ENCODE assay signal across 18 cellular contexts in the genomic region with DNA sequence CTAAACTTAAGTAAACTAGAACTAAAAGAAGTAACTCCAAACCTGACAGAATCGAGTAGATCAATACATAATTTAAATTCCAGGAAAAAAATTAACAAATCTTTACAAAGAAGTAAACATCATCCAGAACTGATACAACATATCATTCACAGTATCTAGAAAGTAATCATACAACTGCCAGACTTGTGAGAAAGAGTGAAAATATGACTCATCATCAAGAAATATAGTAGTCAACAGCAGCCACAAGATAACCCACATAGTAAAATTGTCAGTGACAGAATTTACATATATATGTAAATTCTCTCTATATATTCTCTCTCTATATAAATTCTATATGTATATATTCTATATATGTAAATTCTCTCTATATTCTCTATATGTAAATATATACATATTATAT.
DNase-seq lines count a peak whose midpoint lies in the region; ATAC-seq, FAIRE-seq and TF ChIP-seq lines count a peak whose summit lies in the region.
"Had no signal": no experiment of that assay in that cellular context is flagged by ENCODE, and none has a peak within 500 bp of the region (broad histone marks: within the 10 kb centered on the region; RNA-seq: fewer than 3 reads in every experiment).

No MANE protein-coding gene starts in this region.

- H3K36me3 ChIP-seq in kidney (ENCODE audit: control insufficient read depth in 1 of 2, insufficient read depth in 2 of 2, low read length in 2 of 2) = no peaks in the 10 kb centered on the region
- H3K36me3 ChIP-seq in adrenal gland (replicated peaks in 1 of 2) = no peaks in the 10 kb centered on the region
- no peaks in the 10 kb centered on the region for H3K36me3 ChIP-seq in mammary epithelial cell (ENCODE audit: insufficient read depth, low read length)
- H3K36me3 ChIP-seq: BLaER1 treated with 17β-estradiol and CSF1 and Interleukin-3, amounts not matched to agents 10 nM and 100 nM; HAP-1 had no signal

- 69 to 87% (median 72%) methylated on average over 1 of the region's 1 CpG for WGBS in adrenal gland, 4 donors
- WGBS in mammary epithelial cell (ENCODE audit: low coverage, missing lambda C conversion rate) = 17% methylated on average over 1 of the region's 1 CpG

- CTCF ChIA-PET in WTC11 (lab: Charles Lee) = no interaction called here
- CTCF ChIA-PET in mammary epithelial cell (lab: Charles Lee; ENCODE audit: low non-redundant PET) = no interaction called here

- in situ Hi-C loops in mammary epithelial cell (cut with MboI; ENCODE audit: low sequenced_read_pairs in 2 of 2) = no loop called here

- no peaks in the 10 kb centered on the region for H4K20me1 ChIP-seq in mammary epithelial cell (ENCODE audit: insufficient read depth, low read length)
- H4K20me1 ChIP-seq: BLaER1 treated with 17β-estradiol and CSF1 and Interleukin-3, amounts not matched to agents 10 nM and 100 nM had no signal

- TF ChIP-seq CTCF in WTC11 (IDR thresholded peaks at IDR 0.05) (no peak), kidney (IDR thresholded peaks at IDR 0.05; ENCODE audit: borderline replicate concordance, extremely low read depth, insufficient read depth) (no peak), adrenal gland (IDR thresholded peaks at IDR 0.05) (no peak), mammary epithelial cell (conservative IDR thresholded peaks at IDR 0.05 in 1 of 2, IDR thresholded peaks at IDR 0.05 in 1 of 2; ENCODE audit: extremely low read depth in 1 of 2, insufficient read depth in 1 of 2, low read depth in 1 of 2, low read length in 2 of 2) (no peak)

- peaks cover under 1 to 10% of the 10 kb centered on the region in 2 donors for H3K9me3 Mint-ChIP-seq in stimulated activated naive CD8-positive, alpha-beta T cell treated with anti-CD3 and anti-CD28 coated beads, Interleukin-15, amount 100 ng/mL, for 72 hours
- H3K9me3 Mint-ChIP-seq in WTC11 = no peaks in the 10 kb centered on the region

- H3K27ac ChIP-seq in kidney (ENCODE audit: low read depth in 2 of 2, low read length in 2 of 2) (no peak overlapping the region), adrenal gland (no peak overlapping the region), mammary epithelial cell (ENCODE audit: insufficient read depth, low read depth, low read length) (no peak overlapping the region)
- H3K27ac ChIP-seq: BLaER1 treated with 17β-estradiol and CSF1 and Interleukin-3, amounts not matched to agents 10 nM and 100 nM had no signal

- H3K4me3 ChIP-seq in kidney (ENCODE audit: low read length in 2 of 2) = no peak overlapping the region
- H3K4me3 ChIP-seq in adrenal gland = no peak overlapping the region
- no peak overlapping the region for H3K4me3 ChIP-seq in mammary epithelial cell (replicated peaks in 1 of 3; ENCODE audit: insufficient read depth in 1 of 3, low read depth in 2 of 3, low read length in 3 of 3)
- H3K4me3 ChIP-seq: BLaER1 treated with 17β-estradiol and CSF1 and Interleukin-3, amounts not matched to agents 10 nM and 100 nM; GM12878; HAP-1 had no signal

- no peak for DNase-seq in stimulated activated naive CD8-positive, alpha-beta T cell treated with anti-CD3 and anti-CD28 coated beads, Interleukin-15, amount 100 ng/mL, for 72 hours
- no peak for DNase-seq in stimulated activated naive CD8-positive, alpha-beta T cell treated with anti-CD3 and anti-CD28 coated beads, Interleukin-15, Interleukin-2, amounts not matched to agents 100 U/mL and 50 U/mL, for 24 hours
- DNase-seq in WTC11 (ENCODE audit: low spot score) (no peak), kidney (no peak), adrenal gland (no peak), mammary epithelial cell (no peak)
- DNase-seq: ACHN, Calu3, DMS 273 treated with DMSO at 0.1 percent for 48 hours had no signal

- no peak overlapping the region for H3K9ac ChIP-seq in kidney (ENCODE audit: low read length in 2 of 2)
- H3K9ac ChIP-seq in mammary epithelial cell (ENCODE audit: insufficient read depth, low read length) = no peak overlapping the region
- H3K9ac ChIP-seq: BLaER1 treated with 17β-estradiol and CSF1 and Interleukin-3, amounts not matched to agents 10 nM and 100 nM had no signal

- no peaks in the 10 kb centered on the region for H3K9me3 ChIP-seq in kidney (ENCODE audit: control insufficient read depth in 1 of 2, low read length in 2 of 2)
- H3K9me3 ChIP-seq in adrenal gland (replicated peaks in 1 of 3) = no peaks in the 10 kb centered on the region
- H3K9me3 ChIP-seq in mammary epithelial cell (replicated peaks; ENCODE audit: insufficient read depth, low read length) = no peaks in the 10 kb centered on the region
- H3K9me3 ChIP-seq: BLaER1 treated with 17β-estradiol and CSF1 and Interleukin-3, amounts not matched to agents 10 nM and 100 nM; HAP-1 had no signal

- dilution Hi-C loops in mammary epithelial cell (cut with HindIII; ENCODE audit: low sequenced_read_pairs) = no loop called here

- ATAC-seq in stimulated activated naive CD8-positive, alpha-beta T cell treated with anti-CD3 and anti-CD28 coated beads, Interleukin-15, amount 100 ng/mL, for 72 hours = peak; percentile 50
- no peak for ATAC-seq in stimulated activated naive CD8-positive, alpha-beta T cell treated with anti-CD3 and anti-CD28 coated beads, Interleukin-15, Interleukin-2, amounts not matched to agents 100 U/mL and 50 U/mL, for 24 hours
- ATAC-seq in WTC11 = no peak
- no peak for ATAC-seq in GM18520 (IDR thresholded peaks at IDR 0.05; ENCODE audit: unreplicated experiment)
- ATAC-seq: GM12878 had no signal

- H3K4me2 ChIP-seq in mammary epithelial cell (ENCODE audit: insufficient read depth, low read depth, low read length) = no peak overlapping the region
- H3K4me2 ChIP-seq: BLaER1 treated with 17β-estradiol and CSF1 and Interleukin-3, amounts not matched to agents 10 nM and 100 nM had no signal

- no peak for TF ChIP-seq POLR2A in adrenal gland (IDR thresholded peaks at IDR 0.05)

- H3K79me2 ChIP-seq in mammary epithelial cell (ENCODE audit: insufficient read depth, low read length) = no peaks in the 10 kb centered on the region

- no peak overlapping the region for H3K27ac Mint-ChIP-seq in stimulated activated naive CD8-positive, alpha-beta T cell treated with anti-CD3 and anti-CD28 coated beads, Interleukin-15, amount 100 ng/mL, for 72 hours
- H3K27ac Mint-ChIP-seq in WTC11 = 0 out of 2 replicates have a peak overlapping the region, but pooled peaks have one; percentile 5
- H3K27ac Mint-ChIP-seq: CD4-positive, CD25-positive, alpha-beta regulatory T cell; IgD-negative memory B cell had no signal

- H3K4me3 Mint-ChIP-seq in stimulated activated naive CD8-positive, alpha-beta T cell treated with anti-CD3 and anti-CD28 coated beads, Interleukin-15, amount 100 ng/mL, for 72 hours = no peak overlapping the region
- H3K4me3 Mint-ChIP-seq in WTC11 = no peak overlapping the region
- H3K4me3 Mint-ChIP-seq: CD4-positive, CD25-positive, alpha-beta regulatory T cell; IgD-negative memory B cell had no signal

- BruUV-seq in mammary epithelial cell (replicated peaks; lab: Mats Ljungman, UMichigan) = no TSS peak

- H3K27me3 ChIP-seq in adrenal gland (no peaks in the 10 kb centered on the region), mammary epithelial cell (ENCODE audit: insufficient read depth, low read length) (no peaks in the 10 kb centered on the region)
- H3K27me3 ChIP-seq: BLaER1 treated with 17β-estradiol and CSF1 and Interleukin-3, amounts not matched to agents 10 nM and 100 nM had no signal

- no peaks in the 10 kb centered on the region for H3K4me1 ChIP-seq in kidney (ENCODE audit: control insufficient read depth in 1 of 2, insufficient read depth in 1 of 2, low read depth in 1 of 2, low read length in 2 of 2)
- H3K4me1 ChIP-seq in adrenal gland (replicated peaks in 1 of 2) = no peaks in the 10 kb centered on the region
- H3K4me1 ChIP-seq in mammary epithelial cell (ENCODE audit: insufficient read depth, low read length) = no peaks in the 10 kb centered on the region
- H3K4me1 ChIP-seq: BLaER1 treated with 17β-estradiol and CSF1 and Interleukin-3, amounts not matched to agents 10 nM and 100 nM; HAP-1 had no signal

- H3K27me3 Mint-ChIP-seq in stimulated activated naive CD8-positive, alpha-beta T cell treated with anti-CD3 and anti-CD28 coated beads, Interleukin-15, amount 100 ng/mL, for 72 hours = no peaks in the 10 kb centered on the region
- no peaks in the 10 kb centered on the region for H3K27me3 Mint-ChIP-seq in WTC11 (ENCODE audit: low read depth)
- H3K27me3 Mint-ChIP-seq: CD4-positive, CD25-positive, alpha-beta regulatory T cell; IgD-negative memory B cell had no signal

- no peaks in the 10 kb centered on the region for H3K36me3 Mint-ChIP-seq in WTC11
- H3K36me3 Mint-ChIP-seq: CD4-positive, CD25-positive, alpha-beta regulatory T cell; IgD-negative memory B cell had no signal

- intact Hi-C loops in kidney (cut with DNase I) = no loop called here
- intact Hi-C loops in adrenal gland (cut with DNase I) = no loop called here
- intact Hi-C loops in mammary epithelial cell (cut with micrococcal nuclease) = no loop called here

- no peaks in the 10 kb centered on the region for H3K4me1 Mint-ChIP-seq in stimulated activated naive CD8-positive, alpha-beta T cell treated with anti-CD3 and anti-CD28 coated beads, Interleukin-15, amount 100 ng/mL, for 72 hours
- no peaks in the 10 kb centered on the region for H3K4me1 Mint-ChIP-seq in WTC11
- H3K4me1 Mint-ChIP-seq: CD4-positive, CD25-positive, alpha-beta regulatory T cell; IgD-negative memory B cell had no signal

- peak; percentile 68 for FAIRE-seq in kidney (lab: Jason Lieb, UNC)
- FAIRE-seq: GM12878, GM18507, GM19239, H1 had no signal

- no peak overlapping the region for H2AFZ ChIP-seq in mammary epithelial cell (ENCODE audit: low read depth, low read length)

- POLR2A ChIA-PET in WTC11 (lab: Charles Lee) = no interaction called here

TF ChIP-seq in WTC11, 78 proteins besides CTCF, POLR2A, EP300 and RAD21 (continues in another document):
- TF ChIP-seq MXD4 (CRISPR knock-in tag; IDR thresholded peaks at IDR 0.05; ENCODE audit: borderline replicate concordance) = no peak
